In genomic region chr6:35449287-35449881, GRCh38 we compare ENCODE assay signal across 8 cellular contexts. TPM values are rescaled to one million over a fixed set of nuclear protein-coding genes. Genes with fewer than 3 reads are reported as not detected.
DNase-seq lines count a peak whose midpoint lies in the region; ATAC-seq and TF ChIP-seq lines count a peak whose summit lies in the region.

No MANE protein-coding gene starts in this region.

- POLR2A ChIA-PET in naive thymus-derived CD4-positive, alpha-beta T cell (lab: Charles Lee): interaction anchor here (0.5 to 4.5 kb wide), 13 partner anchors 17 to 839 kb away, joined by 3 to 47 read pairs (median 3); partner anchors contain the start of genes DEF6, PPARD, RPL10A and ZNF76

- peaks cover 8 to 11% of the 10 kb centered on the region in 2 donors for H3K4me1 ChIP-seq in naive thymus-derived CD4-positive, alpha-beta T cell (ENCODE audit: control insufficient read depth in 2 of 2, insufficient read depth in 2 of 2, low read length in 2 of 2)

- peak; percentile 71 for TF ChIP-seq CTCF in epithelial cell of proximal tubule (conservative IDR thresholded peaks at IDR 0.05; ENCODE audit: low read depth, low read length)

- H3K27ac Mint-ChIP-seq in naive thymus-derived CD4-positive, alpha-beta T cell: peak overlapping the region in 4 of 9 donors; percentile 42 to 84 (median 52)

- H3K4me3 Mint-ChIP-seq in naive thymus-derived CD4-positive, alpha-beta T cell: peak overlapping the region in 3 of 10 donors; percentile 31 to 56 (median 47)

- intact Hi-C loops in naive thymus-derived CD4-positive, alpha-beta T cell (cut with micrococcal nuclease): loop anchor here (1.0 to 10.0 kb wide), 6 partner anchors 30 to 152 kb away; partner anchors contain the start of genes DEF6 (in 2 of the 2) and PPARD (in 2 of the 2)

- DNase-seq in EH (ENCODE audit: low read depth): peak; percentile 80
- peak; percentile 49 for DNase-seq in NCI-H226
- no peak for DNase-seq in epithelial cell of proximal tubule (ENCODE audit: low read depth)
- DNase-seq in naive thymus-derived CD4-positive, alpha-beta T cell: peak in 7 of 9 donors; percentile 52 to 80 (median 72)
- no peak for DNase-seq in MG63

- no peak overlapping the region for H3K27ac ChIP-seq in naive thymus-derived CD4-positive, alpha-beta T cell (ENCODE audit: low read depth, low read length)

- H3K4me1 Mint-ChIP-seq in naive thymus-derived CD4-positive, alpha-beta T cell: peaks cover 8 to 61% (median 41%) of the 10 kb centered on the region in 7 donors

- H3K27me3 ChIP-seq in naive thymus-derived CD4-positive, alpha-beta T cell (ENCODE audit: control insufficient read depth in 2 of 2, insufficient read depth in 2 of 2, low read length in 2 of 2): no peaks in the 10 kb centered on the region
- no peaks in the 10 kb centered on the region for H3K27me3 ChIP-seq in MG63

- no peaks in the 10 kb centered on the region for H3K9me3 Mint-ChIP-seq in naive thymus-derived CD4-positive, alpha-beta T cell

- peak; percentile 33 for ATAC-seq in HG02981 (IDR thresholded peaks at IDR 0.05; ENCODE audit: unreplicated experiment)
- ATAC-seq in activated CD4-positive, CD25-positive, alpha-beta regulatory T cell treated with anti-CD3 and anti-CD28 coated beads, Interleukin-2, amount 50 U/mL, for 24 hours: peak; percentile 58 to 69
- ATAC-seq in naive thymus-derived CD4-positive, alpha-beta T cell: peak; percentile 74
- ATAC-seq in HG02588 (IDR thresholded peaks at IDR 0.05; ENCODE audit: unreplicated experiment): no peak

- CTCF ChIA-PET in naive thymus-derived CD4-positive, alpha-beta T cell (lab: Charles Lee): interaction anchor here (0.7 to 8.3 kb wide), 20 partner anchors 8 to 359 kb away, joined by 3 to 99 read pairs (median 8); partner anchors contain the start of genes DEF6, PPARD and RPL10A

- H3K27me3 Mint-ChIP-seq in naive thymus-derived CD4-positive, alpha-beta T cell: peaks cover 0 to 14% (median 0%) of the 10 kb centered on the region in 5 donors

- no peak overlapping the region for H3K4me3 ChIP-seq in epithelial cell of proximal tubule (ENCODE audit: low read depth, low read length)
- no peak overlapping the region for H3K4me3 ChIP-seq in naive thymus-derived CD4-positive, alpha-beta T cell (ENCODE audit: low read length)
- H3K4me3 ChIP-seq in MG63: no peak overlapping the region

- no peaks in the 10 kb centered on the region for H3K36me3 Mint-ChIP-seq in naive thymus-derived CD4-positive, alpha-beta T cell

- no peaks in the 10 kb centered on the region for H3K9me3 ChIP-seq in naive thymus-derived CD4-positive, alpha-beta T cell (ENCODE audit: control insufficient read depth in 2 of 3, low read length in 3 of 3)
- H3K9me3 ChIP-seq in MG63: no peaks in the 10 kb centered on the region

- H3K36me3 ChIP-seq in naive thymus-derived CD4-positive, alpha-beta T cell (ENCODE audit: control insufficient read depth in 2 of 3, insufficient read depth in 3 of 3, low read length in 3 of 3): no peaks in the 10 kb centered on the region
- H3K36me3 ChIP-seq in MG63: no peaks in the 10 kb centered on the region

RNA-seq across cellular contexts. Expression of gene FANCE, which starts 2.8 kb away (rescaled TPM):
- 7.5 and 14.9 TPM in 2 replicates for total RNA-seq in epithelial cell of proximal tubule
- total RNA-seq in naive thymus-derived CD4-positive, alpha-beta T cell: 10 to 100 TPM in 1 of 5 experiments, 1 to 10 TPM in 4; 3.1 to 12.0 (median 6.4) TPM
- 1 to 10 TPM; 3.4 to 7.5 TPM for polyA plus RNA-seq in naive thymus-derived CD4-positive, alpha-beta T cell
- 20.1 and 28.0 TPM in 2 replicates for total RNA-seq in MG63 (2014; rRNA removed; shearing (Covaris generic); ENCODE audit: low replicate concordance)

RNA-seq across cellular contexts. Expression of gene RPL10A, which starts 18.8 kb away (rescaled TPM):
- 1,618 and 1,772 TPM in 2 replicates for total RNA-seq in epithelial cell of proximal tubule
- 1,000 to 10,000 TPM; 1,380 to 2,381 (median 2,302) TPM for total RNA-seq in naive thymus-derived CD4-positive, alpha-beta T cell
- polyA plus RNA-seq in naive thymus-derived CD4-positive, alpha-beta T cell: 1,000 to 10,000 TPM; 1,203 to 1,279 TPM
- total RNA-seq in MG63 (2014; rRNA removed; shearing (Covaris generic); ENCODE audit: low replicate concordance): 1,962 and 2,782 TPM in 2 replicates

RNA-seq across cellular contexts. Expression of gene TEAD3, which starts 47.5 kb away (rescaled TPM):
- total RNA-seq in epithelial cell of proximal tubule: 15.3 and 19.1 TPM in 2 replicates
- under 1 TPM in 3 of 5 experiments, not detected in 2; 0.16 to 0.27 (median 0.24) TPM for total RNA-seq in naive thymus-derived CD4-positive, alpha-beta T cell
- polyA plus RNA-seq in naive thymus-derived CD4-positive, alpha-beta T cell: under 1 TPM in 1 of 2 donors, not detected in 1; 0.10 TPM
- total RNA-seq in MG63 (2014; rRNA removed; shearing (Covaris generic); ENCODE audit: low replicate concordance): 7.5 and 9.2 TPM in 2 replicates

Comparison
In these comparisons a context has a peak if more than half of its experiments do, and no peak if none do; other contexts are left out.
1. DNase-seq: peak in EH (single experiment), NCI-H226 (single experiment) and naive thymus-derived CD4-positive, alpha-beta T cell (7 of 9); none in epithelial cell of proximal tubule (single experiment) and MG63 (single experiment).